Comparison of ENCODE assay signal across 1 cellular context in genomic region chr12:74801625-74802024, GRCh38.
A peak's percentile ranks its signal among the peaks of the same experiment; 100 is the strongest.
TF ChIP-seq lines count a peak whose summit lies in the region.

No MANE protein-coding gene starts in this region.

TF ChIP-seq in A549, 52 proteins besides CTCF, POLR2A, EP300 and RAD21:
- TF ChIP-seq ATOH8 (CRISPR knock-in tag; IDR thresholded peaks at IDR 0.05; ENCODE audit: low read depth) (no peak), ELK1 (IDR thresholded peaks at IDR 0.05; ENCODE audit: low read depth, low read length) (no peak), CEBPB (IDR thresholded peaks at IDR 0.05) (peak; percentile 59 to 64; a peak in 3 of 4 replicates), FOXS1 (CRISPR knock-in tag; IDR thresholded peaks at IDR 0.05) (no peak), PBX3 (IDR thresholded peaks at IDR 0.05) (no peak), POLR2AphosphoS2 (conservative IDR thresholded peaks at IDR 0.05; ENCODE audit: low read length) (no peak)
